In the genomic region with DNA sequence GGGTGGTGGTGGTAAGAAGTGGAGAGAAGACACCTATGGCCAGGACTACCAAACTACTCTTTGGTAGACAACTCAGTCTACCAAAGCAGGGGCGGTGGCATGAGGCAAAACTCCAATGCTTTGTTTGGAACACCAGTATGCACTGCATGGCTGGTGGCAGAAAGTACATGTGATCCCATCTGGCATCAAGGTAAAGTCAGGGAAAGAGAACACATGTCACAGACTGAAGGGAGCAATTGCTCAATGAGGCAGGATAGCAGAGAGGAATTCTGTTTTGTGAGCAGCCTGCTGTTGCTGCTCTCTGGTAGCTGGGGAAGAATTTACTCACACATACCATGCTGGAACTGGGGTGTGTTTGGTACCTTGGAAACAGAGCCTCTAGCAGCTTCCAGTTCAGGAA, we compare ENCODE assay signal across 25 cellular contexts.
"Had no signal": no experiment of that assay in that cellular context is flagged by ENCODE, and none has a peak within 500 bp of the region (broad histone marks: within the 10 kb centered on the region; RNA-seq: fewer than 3 reads in every experiment).

No MANE protein-coding gene starts in this region.

- H3K4me1 ChIP-seq: adrenal gland, ascending aorta, colonic mucosa, esophagus squamous epithelium, gastrocnemius medialis, upper lobe of left lung had no signal

- H3K36me3 Mint-ChIP-seq: memory B cell had no signal

- H3K27ac ChIP-seq: adrenal gland, ascending aorta, colonic mucosa, esophagus squamous epithelium, gastrocnemius medialis, upper lobe of left lung had no signal

- H3K9me3 Mint-ChIP-seq: central memory CD8-positive, alpha-beta T cell; T-helper 2 cell treated with Interferon-gamma antibody and Interleukin-4, amounts not matched to agents 5 μg/mL and 100 μg/mL, for 36 hours had no signal

- H3K27me3 ChIP-seq: adrenal gland, ascending aorta, colonic mucosa, esophagus squamous epithelium, gastrocnemius medialis, upper lobe of left lung had no signal

- H3K27me3 Mint-ChIP-seq: central memory CD8-positive, alpha-beta T cell had no signal

- H3K4me3 Mint-ChIP-seq: activated naive CD8-positive, alpha-beta T cell; central memory CD8-positive, alpha-beta T cell; memory B cell; nephron progenitor cell; T-cell; T-helper 2 cell treated with Interferon-gamma antibody and Interleukin-4, amounts not matched to agents 5 μg/mL and 100 μg/mL, for 36 hours had no signal

- DNase-seq: activated CD4-positive, alpha-beta T cell treated with anti-CD3 and anti-CD28 coated beads for 1 hour; activated T-cell treated with anti-CD3 and anti-CD28 coated beads, Interleukin-2, amount 50 U/mL, for 1 hour; adrenal gland; colonic mucosa; esophagus squamous epithelium; gastrocnemius medialis; head of caudate nucleus; hypothalamus; islet precursor cell; left colon; mucosa of descending colon; nephron progenitor cell; occipital lobe; posterior cingulate gyrus; stimulated activated CD4-positive, alpha-beta T cell treated with anti-CD3 and anti-CD28 coated beads, Interleukin-2, amount 100 ng/mL, for 48 hours; stimulated activated naive CD8-positive, alpha-beta T cell treated with anti-CD3 and anti-CD28 coated beads, Interleukin-15, Interleukin-2, amounts not matched to agents 100 U/mL and 50 U/mL, for 24 hours; T-cell; upper lobe of left lung had no signal

- H3K36me3 ChIP-seq: adrenal gland, ascending aorta, colonic mucosa, gastrocnemius medialis, upper lobe of left lung had no signal

- ATAC-seq: gastrocnemius medialis; left colon; mucosa of descending colon; sciatic nerve; stimulated activated naive CD8-positive, alpha-beta T cell treated with anti-CD3 and anti-CD28 coated beads, Interleukin-15, Interleukin-2, amounts not matched to agents 100 U/mL and 50 U/mL, for 24 hours; T-cell had no signal

- H3K27ac Mint-ChIP-seq: activated naive CD8-positive, alpha-beta T cell; memory B cell; nephron progenitor cell; T-cell; T-helper 2 cell treated with Interferon-gamma antibody and Interleukin-4, amounts not matched to agents 5 μg/mL and 100 μg/mL, for 36 hours had no signal

- H3K4me1 Mint-ChIP-seq: central memory CD8-positive, alpha-beta T cell; memory B cell; nephron progenitor cell; T-cell had no signal

- H3K4me3 ChIP-seq: adrenal gland, ascending aorta, colonic mucosa, esophagus squamous epithelium, gastrocnemius medialis, mucosa of descending colon, upper lobe of left lung had no signal

- FAIRE-seq: TTC549 had no signal
